ENCODE assay signal across 20 cellular contexts in genomic region chr13:21546372-21546771, GRCh38. TPM values are rescaled to one million over a fixed set of nuclear protein-coding genes. Genes with fewer than 3 reads are reported as not detected.
DNase-seq lines count a peak whose midpoint lies in the region; ATAC-seq and TF ChIP-seq lines count a peak whose summit lies in the region.
"Had no signal": no experiment of that assay in that cellular context is flagged by ENCODE, and none has a peak within 500 bp of the region (broad histone marks: within the 10 kb centered on the region; RNA-seq: fewer than 3 reads in every experiment).

No MANE protein-coding gene starts in this region.

- DNase-seq in G401 (ENCODE audit: low spot score): peak; percentile 16
- peak; percentile 75 for DNase-seq in MV-4-11 (lab: John Stamatoyannopoulos, UW)
- no peak for DNase-seq in effector memory CD8-positive, alpha-beta T cell
- DNase-seq in natural killer cell treated with Interleukin-12 subunit alpha and Interleukin-12 subunit beta and Interleukin-15 and Interleukin-18, amount 100 ng/mL, for 72 hours (ENCODE audit: low spot score): no peak
- no peak for DNase-seq in NCI-H1105 treated with DMSO at 0.1 percent for 48 hours (lab: John Stamatoyannopoulos, UW)
- DNase-seq in NCI-H2196 (lab: John Stamatoyannopoulos, UW; ENCODE audit: unreplicated experiment): no peak
- DNase-seq in coronary artery (ENCODE audit: low spot score): no peak
- DNase-seq: activated naive CD4-positive, alpha-beta T cell treated with anti-CD3 and anti-CD28 coated beads, Interleukin-2, amount 50 U/mL, for 16 hours; activated T-cell treated with anti-CD3 and anti-CD28 coated beads, Interleukin-2, amount 50 U/mL, for 1 hour; C1 segment of cervical spinal cord; esophagus squamous epithelium; left ventricle myocardium inferior; NCI-H1092; NCI-H226; tibial artery had no signal

- no peak overlapping the region for H3K4me3 Mint-ChIP-seq in effector memory CD8-positive, alpha-beta T cell
- H3K4me3 Mint-ChIP-seq in natural killer cell treated with Interleukin-12 subunit alpha and Interleukin-12 subunit beta and Interleukin-15 and Interleukin-18, amount 100 ng/mL, for 72 hours: no peak overlapping the region
- H3K4me3 Mint-ChIP-seq: brain had no signal

- H3K36me3 Mint-ChIP-seq in effector memory CD8-positive, alpha-beta T cell (ENCODE audit: insufficient read depth): peaks cover 6% of the 10 kb centered on the region
- H3K36me3 Mint-ChIP-seq in natural killer cell treated with Interleukin-12 subunit alpha and Interleukin-12 subunit beta and Interleukin-15 and Interleukin-18, amount 100 ng/mL, for 72 hours: peaks cover 8% of the 10 kb centered on the region

- H3K9me3 Mint-ChIP-seq in effector memory CD8-positive, alpha-beta T cell: no peaks in the 10 kb centered on the region
- H3K9me3 Mint-ChIP-seq in natural killer cell treated with Interleukin-12 subunit alpha and Interleukin-12 subunit beta and Interleukin-15 and Interleukin-18, amount 100 ng/mL, for 72 hours: no peaks in the 10 kb centered on the region

- no peaks in the 10 kb centered on the region for H3K27me3 Mint-ChIP-seq in effector memory CD8-positive, alpha-beta T cell
- H3K27me3 Mint-ChIP-seq in natural killer cell treated with Interleukin-12 subunit alpha and Interleukin-12 subunit beta and Interleukin-15 and Interleukin-18, amount 100 ng/mL, for 72 hours: no peaks in the 10 kb centered on the region
- H3K27me3 Mint-ChIP-seq: brain had no signal

- no peak for ATAC-seq in effector memory CD8-positive, alpha-beta T cell (replicated peaks)
- peak; percentile 11 to 46 for ATAC-seq in natural killer cell treated with Interleukin-12 subunit alpha and Interleukin-12 subunit beta and Interleukin-15 and Interleukin-18, amount 100 ng/mL, for 72 hours
- no peak for ATAC-seq in GM18909 (IDR thresholded peaks at IDR 0.05; ENCODE audit: poor library complexity, unreplicated experiment)

- TF ChIP-seq CTCF in coronary artery (IDR thresholded peaks at IDR 0.05): no peak

- in situ Hi-C loops in G401 (cut with HindIII; ENCODE audit: low sequenced_read_pairs): no loop called here

- peak overlapping the region; percentile 6 to 48 for H3K27ac Mint-ChIP-seq in effector memory CD8-positive, alpha-beta T cell
- no peak overlapping the region for H3K27ac Mint-ChIP-seq in natural killer cell treated with Interleukin-12 subunit alpha and Interleukin-12 subunit beta and Interleukin-15 and Interleukin-18, amount 100 ng/mL, for 72 hours

- H3K4me1 Mint-ChIP-seq in effector memory CD8-positive, alpha-beta T cell (ENCODE audit: low read depth in 2 of 2): peaks cover 18 to 47% of the 10 kb centered on the region in 2 donors
- H3K4me1 Mint-ChIP-seq in natural killer cell treated with Interleukin-12 subunit alpha and Interleukin-12 subunit beta and Interleukin-15 and Interleukin-18, amount 100 ng/mL, for 72 hours (ENCODE audit: low read depth in 2 of 2): peaks cover 30 to 31% of the 10 kb centered on the region in 2 donors

- H3K27ac ChIP-seq in coronary artery: no peak overlapping the region
- H3K27ac ChIP-seq: esophagus squamous epithelium, left ventricle myocardium inferior, SJSA1, tibial artery had no signal

- no peak overlapping the region for H3K4me3 ChIP-seq in coronary artery
- H3K4me3 ChIP-seq: dorsolateral prefrontal cortex, esophagus squamous epithelium, left ventricle myocardium inferior, SJSA1, smooth muscle cell, tibial artery had no signal

RNA-seq across cellular contexts. Expression of gene MICU2, which starts 57.6 kb away (rescaled TPM):
- 75.6 and 97.0 TPM in 2 replicates for total RNA-seq in G401 (2014; rRNA removed; shearing (Covaris generic))
- 10 to 100 TPM; 30.5 to 35.0 TPM for total RNA-seq in natural killer cell treated with Interleukin-12 subunit alpha and Interleukin-12 subunit beta and Interleukin-15 and Interleukin-18, amount 100 ng/mL, for 72 hours

Comparison
In these comparisons a context has a peak if more than half of its experiments do, and no peak if none do; other contexts are left out.
1. DNase-seq: peak in G401 (single experiment) and MV-4-11 (single experiment); none in effector memory CD8-positive, alpha-beta T cell (0 of 3), natural killer cell treated with Interleukin-12 subunit alpha and Interleukin-12 subunit beta and Interleukin-15 and Interleukin-18, amount 100 ng/mL, for 72 hours (single experiment), NCI-H1105 treated with DMSO at 0.1 percent for 48 hours (single experiment), NCI-H2196 (single experiment) and coronary artery (single experiment).
2. ATAC-seq: peak in natural killer cell treated with Interleukin-12 subunit alpha and Interleukin-12 subunit beta and Interleukin-15 and Interleukin-18, amount 100 ng/mL, for 72 hours (2 of 2); none in effector memory CD8-positive, alpha-beta T cell (single experiment) and GM18909 (single experiment).
3. H3K27ac Mint-ChIP-seq: peak in effector memory CD8-positive, alpha-beta T cell (2 of 2); none in natural killer cell treated with Interleukin-12 subunit alpha and Interleukin-12 subunit beta and Interleukin-15 and Interleukin-18, amount 100 ng/mL, for 72 hours (0 of 2).